In genomic region chr7:342681-343216, GRCh38 we compare ENCODE assay signal across 25 cellular contexts. TPM values are rescaled to one million over a fixed set of nuclear protein-coding genes. Genes with fewer than 3 reads are reported as not detected.
DNase-seq lines count a peak whose midpoint lies in the region; ATAC-seq, FAIRE-seq and TF ChIP-seq lines count a peak whose summit lies in the region.
"Had no signal": no experiment of that assay in that cellular context is flagged by ENCODE, and none has a peak within 500 bp of the region (broad histone marks: within the 10 kb centered on the region; RNA-seq: fewer than 3 reads in every experiment).

No MANE protein-coding gene starts in this region.

- H2BK120ac ChIP-seq in neuronal stem cell (ENCODE audit: low read depth, low read length), result no peak overlapping the region

- peak overlapping the region; percentile 45 for H2BK15ac ChIP-seq in neuronal stem cell (ENCODE audit: low read length)

- H3K14ac ChIP-seq in neuronal stem cell (ENCODE audit: low read length), result no peak overlapping the region

- no peak for FAIRE-seq in small intestine (lab: Jason Lieb, UNC)
- FAIRE-seq: HTR-8/SVneo had no signal

- no peak overlapping the region for H3K4ac ChIP-seq in neuronal stem cell (ENCODE audit: low read length)

- H3K4me3 ChIP-seq in right atrium auricular region (no peak overlapping the region), neuronal stem cell (ENCODE audit: low read length in 2 of 2) (no peak overlapping the region), small intestine (ENCODE audit: low read depth in 1 of 2, low read length in 2 of 2) (no peak overlapping the region)
- H3K4me3 ChIP-seq: Peyer's patch, SK-N-MC had no signal

- no peak overlapping the region for H3K23ac ChIP-seq in neuronal stem cell (ENCODE audit: low read depth, low read length, poor library complexity)

- no peak overlapping the region for H3K4me2 ChIP-seq in neuronal stem cell (ENCODE audit: insufficient read depth, low read length, poor library complexity, severe bottlenecking)

- no peaks in the 10 kb centered on the region for H3K9me3 ChIP-seq in right atrium auricular region
- H3K9me3 ChIP-seq in neuronal stem cell (replicated peaks in 1 of 2; ENCODE audit: control insufficient read depth in 2 of 2, insufficient read depth in 1 of 2, low read depth in 1 of 2, low read length in 2 of 2), result peaks cover 0 to 3% of the 10 kb centered on the region in 2 donors
- no peaks in the 10 kb centered on the region for H3K9me3 ChIP-seq in small intestine (ENCODE audit: control insufficient read depth, low read depth)
- H3K9me3 ChIP-seq: neutrophil, Peyer's patch had no signal

- H2BK12ac ChIP-seq in neuronal stem cell (ENCODE audit: low read length), result no peak overlapping the region

- H4K8ac ChIP-seq in neuronal stem cell (ENCODE audit: low read depth, low read length), result no peak overlapping the region

- no peak overlapping the region for H3K9ac ChIP-seq in neuronal stem cell (ENCODE audit: low read depth, low read length, poor library complexity)

- peaks cover 0 to 25% of the 10 kb centered on the region in 2 donors for H3K4me1 ChIP-seq in right atrium auricular region
- peaks cover 4% of the 10 kb centered on the region in 2 donors for H3K4me1 ChIP-seq in neuronal stem cell (ENCODE audit: control insufficient read depth in 2 of 2, insufficient read depth in 1 of 2, low read depth in 1 of 2, low read length in 2 of 2)
- H3K4me1 ChIP-seq in small intestine (ENCODE audit: control insufficient read depth in 2 of 2, insufficient read depth in 1 of 2, low read depth in 1 of 2, low read length in 1 of 2), result peaks cover 2% of the 10 kb centered on the region in 2 donors

- peak overlapping the region; percentile 87 for H3K27ac Mint-ChIP-seq in type B pancreatic cell
- H3K27ac Mint-ChIP-seq in chondrocyte (ENCODE audit: unreplicated experiment), result no peak overlapping the region

- H3K4me3 Mint-ChIP-seq in type B pancreatic cell (peak overlapping the region; percentile 16), chondrocyte (ENCODE audit: unreplicated experiment) (no peak overlapping the region)

- no peak for ATAC-seq in omental fat pad (ENCODE audit: low FRiP score)

- DNase-seq in caudate nucleus (lab: John Stamatoyannopoulos, UW) (no peak), right atrium auricular region (ENCODE audit: low spot score) (no peak), neuronal stem cell (ENCODE audit: low spot score) (no peak), type B pancreatic cell (ENCODE audit: extremely low spot score, unreplicated experiment) (no peak), chondrocyte (ENCODE audit: low spot score) (no peak), small intestine (no peak), omental fat pad (ENCODE audit: low spot score) (no peak)
- DNase-seq: activated CD8-positive, alpha-beta memory T cell treated with anti-CD3 and anti-CD28 coated beads, Interleukin-2, amount 50 U/mL, for 4 hours; COR-L47; DND-41; effector CD4-positive, alpha-beta T cell; erythroblast; H7; Kasumi-1; NCI-H1105; NCI-H2081 treated with DMSO at 0.1 percent for 48 hours; NCI-H510A treated with DMSO at 0.1 percent for 48 hours; stimulated activated naive CD4-positive, alpha-beta T cell; trophoblast cell; WERI-Rb-1 had no signal

- H4K91ac ChIP-seq in neuronal stem cell (ENCODE audit: low read depth, low read length, poor library complexity), result no peak overlapping the region

- H3K18ac ChIP-seq in neuronal stem cell (ENCODE audit: low read length), result peak overlapping the region; percentile 66

- H3K27me3 Mint-ChIP-seq in type B pancreatic cell, result peaks cover 4% of the 10 kb centered on the region
- H3K27me3 Mint-ChIP-seq in chondrocyte (ENCODE audit: low read depth), result peaks cover 16% of the 10 kb centered on the region

- WGBS in neuronal stem cell (ENCODE audit: extremely low coverage in 2 of 2, insufficient read length in 2 of 2, insufficient replicate concordance in 1 of 2), 2 donors, result no CpG with 5 or more reads among the region's 10 CpGs
- 62 to 77% (median 72%) methylated on average over 10 of the region's 10 CpGs for WGBS in small intestine, 3 donors

- TF ChIP-seq CTCF in right atrium auricular region (IDR thresholded peaks at IDR 0.05) (no peak), type B pancreatic cell (conservative IDR thresholded peaks at IDR 0.05) (no peak), chondrocyte (IDR thresholded peaks at IDR 0.05) (no peak), omental fat pad (IDR thresholded peaks at IDR 0.05) (no peak)

- peaks cover 39% of the 10 kb centered on the region for H3K4me1 Mint-ChIP-seq in type B pancreatic cell (ENCODE audit: unreplicated experiment)
- no peaks in the 10 kb centered on the region for H3K4me1 Mint-ChIP-seq in chondrocyte (ENCODE audit: low read depth)

- no peaks in the 10 kb centered on the region for H3K9me3 Mint-ChIP-seq in type B pancreatic cell
- H3K9me3 Mint-ChIP-seq in chondrocyte (ENCODE audit: low read depth), result no peaks in the 10 kb centered on the region

- no peaks in the 10 kb centered on the region for H3K27me3 ChIP-seq in right atrium auricular region
- H3K27me3 ChIP-seq in neuronal stem cell (ENCODE audit: control insufficient read depth in 3 of 3, insufficient read depth in 3 of 3, low read depth in 1 of 3, low read length in 3 of 3), result peaks cover 0 to 25% (median 0%) of the 10 kb centered on the region in 3 experiments
- no peaks in the 10 kb centered on the region for H3K27me3 ChIP-seq in small intestine (ENCODE audit: control insufficient read depth in 2 of 2, insufficient read depth in 2 of 2, low read length in 2 of 2)
- H3K27me3 ChIP-seq: neutrophil, Peyer's patch had no signal

- H3K27ac ChIP-seq in caudate nucleus (ENCODE audit: low read depth, low read length) (peak overlapping the region; percentile 70), right atrium auricular region (peak overlapping the region; percentile 73 to 78), neuronal stem cell (replicated peaks; ENCODE audit: low read length) (no peak overlapping the region), small intestine (ENCODE audit: low read depth in 1 of 2, low read length in 1 of 2) (peak overlapping the region in 1 of 2 donors; percentile 80)
- H3K27ac ChIP-seq: neutrophil, SK-N-MC, WERI-Rb-1 had no signal

- H2AK5ac ChIP-seq in neuronal stem cell (ENCODE audit: low read depth, low read length), result peak overlapping the region; percentile 44

- H3K36me3 ChIP-seq in right atrium auricular region (no peaks in the 10 kb centered on the region), neuronal stem cell (replicated peaks in 1 of 2; ENCODE audit: control insufficient read depth in 2 of 2, insufficient read depth in 2 of 2, low read length in 2 of 2) (no peaks in the 10 kb centered on the region), small intestine (ENCODE audit: control insufficient read depth in 2 of 2, insufficient read depth in 2 of 2, low read length in 2 of 2) (no peaks in the 10 kb centered on the region)
- H3K36me3 ChIP-seq: neutrophil, Peyer's patch, WERI-Rb-1 had no signal

- peak overlapping the region; percentile 43 for H2AFZ ChIP-seq in neuronal stem cell (ENCODE audit: low read length)

- H3K36me3 Mint-ChIP-seq in type B pancreatic cell (no peaks in the 10 kb centered on the region), chondrocyte (ENCODE audit: low read depth) (no peaks in the 10 kb centered on the region)

- H2BK5ac ChIP-seq in neuronal stem cell (ENCODE audit: low read length), result no peak overlapping the region

- no peaks in the 10 kb centered on the region for H3K79me1 ChIP-seq in neuronal stem cell (ENCODE audit: low read depth, low read length)

RNA-seq across cellular contexts. Expression of gene FOXL3, which starts 52.8 kb away (rescaled TPM):
- total RNA-seq in right atrium auricular region, result not detected
- polyA plus RNA-seq in neuronal stem cell (2013, experiment 1 of 2), result not detected
- polyA plus RNA-seq in neuronal stem cell (2013, experiment 2 of 2), result not detected
- total RNA-seq in type B pancreatic cell (ENCODE audit: low replicate concordance), result not detected in 2 replicates
- total RNA-seq in chondrocyte, result not detected in 3 replicates
- polyA plus RNA-seq in small intestine, result not detected
- total RNA-seq in omental fat pad, result not detected
- total RNA-seq: H7; Peyer's patch; T-helper 2 cell treated with Interferon-gamma antibody and Interleukin-4, amounts not matched to agents 100 ng/mL and 5 ng/mL, for 36 hours had no signal
